24 cellular contexts compared by ENCODE assay signal in the genomic region with DNA sequence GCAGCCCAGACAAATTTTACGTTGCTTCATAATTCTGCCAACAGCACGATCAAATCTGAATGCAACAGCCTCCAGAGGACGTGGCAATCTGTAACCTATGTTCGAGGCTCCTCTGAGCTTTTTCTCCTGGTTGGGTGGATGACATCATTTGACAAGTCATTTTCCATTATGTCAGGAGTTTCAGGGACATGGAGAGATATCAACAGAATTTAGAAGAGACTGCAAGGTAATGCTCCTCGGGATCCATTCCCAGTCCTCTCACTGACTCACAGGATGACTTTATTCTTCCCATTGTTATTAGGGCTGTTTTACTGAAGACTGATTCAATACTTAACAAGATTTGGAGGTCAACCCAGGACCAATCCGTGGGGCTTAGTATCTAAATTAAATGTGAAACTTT.
"Had no signal": no experiment of that assay in that cellular context is flagged by ENCODE, and none has a peak within 500 bp of the region (broad histone marks: within the 10 kb centered on the region; RNA-seq: fewer than 3 reads in every experiment).

No MANE protein-coding gene starts in this region.

- H3K9me3 ChIP-seq: left lung, lower lobe of right lung, right atrium auricular region, transverse colon had no signal

- H3K27ac ChIP-seq: left lung, lower lobe of right lung, right atrium auricular region, transverse colon, VCaP had no signal

- FAIRE-seq: colon, frontal cortex, islet of Langerhans, urothelium cell line had no signal

- H3K36me3 ChIP-seq: left lung, lower lobe of right lung, right atrium auricular region, transverse colon had no signal

- H3K27ac Mint-ChIP-seq: activated CD4-positive, alpha-beta memory T cell treated with anti-CD3 and anti-CD28 coated beads for 36 hours; activated naive CD4-positive, alpha-beta T cell treated with anti-CD3 and anti-CD28 coated beads, Interleukin-2, amount 50 U/mL, for 24 hours; activated naive CD8-positive, alpha-beta T cell treated with anti-CD3 and anti-CD28 coated beads, Interleukin-2, amount 50 U/mL, for 24 hours; activated T-cell treated with anti-CD3 and anti-CD28 coated beads, Interleukin-2, amount 50 U/mL, for 24 hours; activated T-helper 2 cell treated with anti-CD3 and anti-CD28 coated beads, Interferon-gamma antibody, Interleukin-2, Interleukin-4, amounts not matched to agents 10 μg/mL and 5 μg/mL and 100 μg/mL, durations not matched to agents 14 hours and 24 hours and 36 hours; natural killer cell had no signal

- H3K27me3 Mint-ChIP-seq: activated naive CD4-positive, alpha-beta T cell treated with anti-CD3 and anti-CD28 coated beads, Interleukin-2, amount 50 U/mL, for 24 hours; activated T-cell treated with anti-CD3 and anti-CD28 coated beads, Interleukin-2, amount 50 U/mL, for 24 hours had no signal

- H3K4me3 Mint-ChIP-seq: activated CD4-positive, alpha-beta memory T cell treated with anti-CD3 and anti-CD28 coated beads for 36 hours; activated naive CD4-positive, alpha-beta T cell treated with anti-CD3 and anti-CD28 coated beads, Interleukin-2, amount 50 U/mL, for 24 hours; activated naive CD8-positive, alpha-beta T cell treated with anti-CD3 and anti-CD28 coated beads, Interleukin-2, amount 50 U/mL, for 24 hours; activated T-cell treated with anti-CD3 and anti-CD28 coated beads, Interleukin-2, amount 50 U/mL, for 24 hours; natural killer cell had no signal

- ATAC-seq: activated naive CD8-positive, alpha-beta T cell treated with anti-CD3 and anti-CD28 coated beads, Interleukin-2, amount 50 U/mL, for 24 hours; left lung; lower lobe of right lung; natural killer cell had no signal

- H3K27me3 ChIP-seq: left lung, right atrium auricular region, transverse colon had no signal

- H3K4me1 Mint-ChIP-seq: activated naive CD4-positive, alpha-beta T cell treated with anti-CD3 and anti-CD28 coated beads, Interleukin-2, amount 50 U/mL, for 24 hours; natural killer cell had no signal

- H3K4me3 ChIP-seq: dorsolateral prefrontal cortex, left lung, lower lobe of right lung, right atrium auricular region, transverse colon had no signal

- H3K4me1 ChIP-seq: left lung had no signal

- H3K36me3 Mint-ChIP-seq: activated CD4-positive, alpha-beta memory T cell treated with anti-CD3 and anti-CD28 coated beads for 36 hours; activated naive CD4-positive, alpha-beta T cell treated with anti-CD3 and anti-CD28 coated beads, Interleukin-2, amount 50 U/mL, for 24 hours; natural killer cell had no signal

- DNase-seq: activated CD4-positive, alpha-beta memory T cell treated with anti-CD3 and anti-CD28 coated beads for 36 hours; activated CD4-positive, alpha-beta T cell treated with anti-CD3 and anti-CD28 coated beads for 48 hours; activated CD8-positive, alpha-beta memory T cell treated with anti-CD3 and anti-CD28 coated beads, Interleukin-2, amount 50 U/mL, for 48 hours; activated naive CD8-positive, alpha-beta T cell treated with anti-CD3 and anti-CD28 coated beads, Interleukin-2, amount 50 U/mL, for 24 hours; activated T-cell treated with anti-CD3 and anti-CD28 coated beads, Interleukin-2, amount 50 U/mL, for 24 hours; amygdala; dorsolateral prefrontal cortex; effector memory CD4-positive, alpha-beta T cell; left lung; lower lobe of right lung; mesendoderm; natural killer cell; stimulated activated CD4-positive, alpha-beta T cell treated with anti-CD3 and anti-CD28 coated beads, Interleukin-15, amount 100 ng/mL, for 24 hours; stimulated activated naive CD4-positive, alpha-beta T cell treated with Interleukin-2 at 50 U/mL for 16 hours; T-helper 1 cell; transverse colon had no signal

- H3K9me3 Mint-ChIP-seq: activated CD4-positive, alpha-beta memory T cell treated with anti-CD3 and anti-CD28 coated beads for 36 hours; activated naive CD4-positive, alpha-beta T cell treated with anti-CD3 and anti-CD28 coated beads, Interleukin-2, amount 50 U/mL, for 24 hours; activated naive CD8-positive, alpha-beta T cell treated with anti-CD3 and anti-CD28 coated beads, Interleukin-2, amount 50 U/mL, for 24 hours; activated T-cell treated with anti-CD3 and anti-CD28 coated beads, Interleukin-2, amount 50 U/mL, for 24 hours; activated T-helper 2 cell treated with anti-CD3 and anti-CD28 coated beads, Interferon-gamma antibody, Interleukin-2, Interleukin-4, amounts not matched to agents 10 μg/mL and 5 μg/mL and 100 μg/mL, durations not matched to agents 14 hours and 24 hours and 36 hours; natural killer cell had no signal
